9 cellular contexts compared by ENCODE assay signal in genomic region chr3:128727485-128727884, GRCh38. TPM values are rescaled to one million over a fixed set of nuclear protein-coding genes. Genes with fewer than 3 reads are reported as not detected.
DNase-seq lines count a peak whose midpoint lies in the region; ATAC-seq, FAIRE-seq and TF ChIP-seq lines count a peak whose summit lies in the region.
"Had no signal": no experiment of that assay in that cellular context is flagged by ENCODE, and none has a peak within 500 bp of the region (broad histone marks: within the 10 kb centered on the region; RNA-seq: fewer than 3 reads in every experiment).

No MANE protein-coding gene starts in this region.

- FAIRE-seq in bronchial epithelial cell (lab: Jason Lieb, UNC), result no peak

- H3K4me1 Mint-ChIP-seq in stimulated activated naive CD8-positive, alpha-beta T cell treated with anti-CD3 and anti-CD28 coated beads, Interleukin-15, Interleukin-2, amounts not matched to agents 100 ng/mL and 50 ng/mL, for 24 hours (ENCODE audit: low read depth), result peaks cover 69% of the 10 kb centered on the region

- H3K4me3 ChIP-seq in bronchial epithelial cell (ENCODE audit: low read depth, low read length) (peak overlapping the region; percentile 99), mucosa of rectum (ENCODE audit: low read length in 2 of 2) (peak overlapping the region; percentile 77 to 85)

- peak overlapping the region; percentile 89 to 96 for H3K9ac ChIP-seq in mucosa of rectum (ENCODE audit: low read depth in 1 of 2, low read length in 2 of 2)

- peaks cover 14 to 21% of the 10 kb centered on the region in 2 donors for H3K4me1 ChIP-seq in mucosa of rectum (ENCODE audit: control insufficient read depth in 2 of 2, insufficient read depth in 2 of 2, low read length in 2 of 2)

- TF ChIP-seq CTCF in bronchial epithelial cell (IDR thresholded peaks at IDR 0.05; ENCODE audit: insufficient read depth, low read length, severe bottlenecking), result no peak

- H3K4me3 Mint-ChIP-seq in stimulated activated naive CD8-positive, alpha-beta T cell treated with anti-CD3 and anti-CD28 coated beads, Interleukin-15, Interleukin-2, amounts not matched to agents 100 ng/mL and 50 ng/mL, for 24 hours, result peak overlapping the region; percentile 93

- H3K36me3 ChIP-seq in bronchial epithelial cell (ENCODE audit: control insufficient read depth, insufficient read depth, low read length), result peaks cover 2% of the 10 kb centered on the region
- no peaks in the 10 kb centered on the region for H3K36me3 ChIP-seq in mucosa of rectum (ENCODE audit: control insufficient read depth in 2 of 2, insufficient read depth in 2 of 2, low read length in 2 of 2)

- H3K9me3 ChIP-seq in mucosa of rectum (ENCODE audit: control insufficient read depth in 2 of 2, low read length in 2 of 2), result no peaks in the 10 kb centered on the region

- no peak for DNase-seq in stimulated activated naive CD8-positive, alpha-beta T cell treated with anti-CD3 and anti-CD28 coated beads, Interleukin-15, Interleukin-2, amounts not matched to agents 100 U/mL and 50 U/mL, for 24 hours
- DNase-seq in bronchial epithelial cell (ENCODE audit: low read depth) (peak; percentile 27), DMS79 treated with DMSO at 0.1 percent for 48 hours (lab: John Stamatoyannopoulos, UW) (no peak), MV-4-11 (lab: John Stamatoyannopoulos, UW) (no peak), SIG-M5 (lab: John Stamatoyannopoulos, UW) (no peak)
- DNase-seq: NCI-H1417 treated with DMSO at 0.1 percent for 48 hours had no signal

- no peak for ATAC-seq in stimulated activated naive CD8-positive, alpha-beta T cell treated with anti-CD3 and anti-CD28 coated beads, Interleukin-15, Interleukin-2, amounts not matched to agents 100 U/mL and 50 U/mL, for 24 hours
- no peak for ATAC-seq in GM18520 (IDR thresholded peaks at IDR 0.05; ENCODE audit: unreplicated experiment)

- H3K27me3 Mint-ChIP-seq in stimulated activated naive CD8-positive, alpha-beta T cell treated with anti-CD3 and anti-CD28 coated beads, Interleukin-15, Interleukin-2, amounts not matched to agents 100 ng/mL and 50 ng/mL, for 24 hours, result no peaks in the 10 kb centered on the region

- H3K27ac Mint-ChIP-seq in stimulated activated naive CD8-positive, alpha-beta T cell treated with anti-CD3 and anti-CD28 coated beads, Interleukin-15, Interleukin-2, amounts not matched to agents 100 ng/mL and 50 ng/mL, for 24 hours, result peak overlapping the region; percentile 82

- H3K27ac ChIP-seq in mucosa of rectum (ENCODE audit: low read depth in 2 of 2, low read length in 2 of 2), result no peak overlapping the region

- H3K27me3 ChIP-seq in bronchial epithelial cell (ENCODE audit: control insufficient read depth, insufficient read depth, low read length) (no peaks in the 10 kb centered on the region), mucosa of rectum (ENCODE audit: control insufficient read depth in 2 of 2, insufficient read depth in 2 of 2, low read length in 2 of 2) (no peaks in the 10 kb centered on the region)

- peaks cover 6% of the 10 kb centered on the region for H3K9me3 Mint-ChIP-seq in stimulated activated naive CD8-positive, alpha-beta T cell treated with anti-CD3 and anti-CD28 coated beads, Interleukin-15, Interleukin-2, amounts not matched to agents 100 ng/mL and 50 ng/mL, for 24 hours

- H3K36me3 Mint-ChIP-seq in stimulated activated naive CD8-positive, alpha-beta T cell treated with anti-CD3 and anti-CD28 coated beads, Interleukin-15, Interleukin-2, amounts not matched to agents 100 ng/mL and 50 ng/mL, for 24 hours (ENCODE audit: low read depth), result peaks cover 39% of the 10 kb centered on the region

RNA-seq across cellular contexts. Expression of gene RAB7A, which starts 1.5 kb away (rescaled TPM):
- 43.7 and 80.0 TPM in 2 replicates for total RNA-seq in bronchial epithelial cell
